In the genomic region with DNA sequence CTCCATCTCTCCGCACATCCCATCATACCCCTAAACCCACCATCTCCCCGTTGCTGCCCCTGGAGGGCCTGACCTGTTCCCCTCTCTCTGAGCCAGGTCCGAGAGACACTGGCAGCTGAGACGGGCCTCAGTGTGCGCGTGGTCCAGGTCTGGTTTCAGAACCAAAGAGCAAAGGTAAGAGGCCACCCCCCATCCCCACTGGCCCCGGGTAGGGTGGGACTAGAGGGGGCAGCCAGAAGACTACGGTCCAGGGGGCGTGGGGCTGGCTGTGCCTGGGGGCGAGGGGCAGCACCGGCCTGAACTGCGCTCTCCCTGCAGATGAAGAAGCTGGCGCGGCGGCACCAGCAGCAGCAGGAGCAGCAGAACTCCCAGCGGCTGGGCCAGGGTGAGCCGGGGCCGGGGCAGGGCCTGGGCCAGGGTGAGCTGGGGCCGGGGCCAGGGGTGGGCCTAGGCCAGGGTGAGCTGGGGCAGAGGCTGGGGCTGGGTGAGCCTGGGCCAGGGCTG, we compare ENCODE assay signal across 16 cellular contexts.
DNase-seq lines count a peak whose midpoint lies in the region; ATAC-seq and TF ChIP-seq lines count a peak whose summit lies in the region.
"Had no signal": no experiment of that assay in that cellular context is flagged by ENCODE, and none has a peak within 500 bp of the region (broad histone marks: within the 10 kb centered on the region; RNA-seq: fewer than 3 reads in every experiment).

No MANE protein-coding gene starts in this region.

- peaks cover 14% of the 10 kb centered on the region for H3K27me3 Mint-ChIP-seq in activated CD4-positive, alpha-beta T cell treated with anti-CD3 and anti-CD28 coated beads for 36 hours
- H3K27me3 Mint-ChIP-seq in activated CD4-positive, alpha-beta T cell treated with anti-CD3 and anti-CD28 coated beads, Interleukin-2, amount 10 ng/mL, durations not matched to agents 24 days and 14 days: peaks cover 2% of the 10 kb centered on the region
- H3K27me3 Mint-ChIP-seq in CD14-positive monocyte (ENCODE audit: low read depth in 3 of 3): peaks cover 17 to 22% (median 17%) of the 10 kb centered on the region in 3 donors

- no peak overlapping the region for H3K27ac Mint-ChIP-seq in activated CD4-positive, alpha-beta T cell treated with anti-CD3 and anti-CD28 coated beads for 36 hours
- H3K27ac Mint-ChIP-seq in activated CD4-positive, alpha-beta T cell treated with anti-CD3 and anti-CD28 coated beads, Interleukin-2, amount 10 ng/mL, durations not matched to agents 24 days and 14 days: no peak overlapping the region
- H3K27ac Mint-ChIP-seq in CD14-positive monocyte: no peak overlapping the region

- no peaks in the 10 kb centered on the region for H3K36me3 Mint-ChIP-seq in activated CD4-positive, alpha-beta T cell treated with anti-CD3 and anti-CD28 coated beads for 36 hours (ENCODE audit: low read depth)
- no peaks in the 10 kb centered on the region for H3K36me3 Mint-ChIP-seq in activated CD4-positive, alpha-beta T cell treated with anti-CD3 and anti-CD28 coated beads, Interleukin-2, amount 10 ng/mL, durations not matched to agents 24 days and 14 days (ENCODE audit: low read depth)
- H3K36me3 Mint-ChIP-seq in CD14-positive monocyte: no peaks in the 10 kb centered on the region

- no peaks in the 10 kb centered on the region for H3K9me3 Mint-ChIP-seq in activated CD4-positive, alpha-beta T cell treated with anti-CD3 and anti-CD28 coated beads for 36 hours (ENCODE audit: low read depth)
- no peaks in the 10 kb centered on the region for H3K9me3 Mint-ChIP-seq in activated CD4-positive, alpha-beta T cell treated with anti-CD3 and anti-CD28 coated beads, Interleukin-2, amount 10 ng/mL, durations not matched to agents 24 days and 14 days
- peaks cover 0 to 2% (median 0%) of the 10 kb centered on the region in 7 donors for H3K9me3 Mint-ChIP-seq in CD14-positive monocyte

- H3K9me3 ChIP-seq in neuronal stem cell (replicated peaks in 1 of 2; ENCODE audit: control insufficient read depth in 2 of 2, insufficient read depth in 1 of 2, low read depth in 1 of 2, low read length in 2 of 2): no peaks in the 10 kb centered on the region

- CTCF ChIA-PET in activated CD4-positive, alpha-beta T cell treated with anti-CD3 and anti-CD28 coated beads for 36 hours (lab: Charles Lee): interaction anchor here (1.5 to 1.9 kb wide), 2 partner anchors 10 to 12 kb away, joined by 5 to 12 read pairs; no protein-coding TSS in a partner anchor

- peak overlapping the region; percentile 37 for H3K23ac ChIP-seq in neuronal stem cell (ENCODE audit: low read depth, low read length, poor library complexity)

- H3K4me3 ChIP-seq in coronary artery: no peak overlapping the region
- H3K4me3 ChIP-seq in neuronal stem cell (ENCODE audit: low read length in 2 of 2): no peak overlapping the region
- H3K4me3 ChIP-seq: PC-9 had no signal

- H2BK5ac ChIP-seq in neuronal stem cell (ENCODE audit: low read length): peak overlapping the region; percentile 48

- intact Hi-C loops in activated CD4-positive, alpha-beta T cell treated with anti-CD3 and anti-CD28 coated beads for 36 hours (cut with DNase I, micrococcal nuclease): no loop called here
- intact Hi-C loops in activated CD4-positive, alpha-beta T cell treated with anti-CD3 and anti-CD28 coated beads, Interleukin-2, amount 10 ng/mL, durations not matched to agents 24 days and 14 days (cut with micrococcal nuclease): no loop called here
- intact Hi-C loops in CD14-positive monocyte (cut with micrococcal nuclease): no loop called here

- DNase-seq in activated CD4-positive, alpha-beta T cell treated with anti-CD3 and anti-CD28 coated beads for 36 hours: peak; percentile 1
- no peak for DNase-seq in activated CD4-positive, alpha-beta T cell treated with anti-CD3 and anti-CD28 coated beads, Interleukin-2, amount 10 ng/mL, durations not matched to agents 24 days and 14 days
- DNase-seq in CD14-positive monocyte (ENCODE audit: low spot score) (peak; percentile 40), coronary artery (ENCODE audit: low spot score) (peak; percentile 61), neuronal stem cell (ENCODE audit: low spot score) (no peak), retina (no peak)
- DNase-seq: 8988T, C1 segment of cervical spinal cord, EL, NCI-H1417, NCI-H2029, NCI-H2171 treated with DMSO at 0.1 percent for 48 hours, NCI-H774, PC-9 had no signal

- H2BK15ac ChIP-seq in neuronal stem cell (ENCODE audit: low read length): peak overlapping the region; percentile 63

- no CpG with 5 or more reads among the region's 19 CpGs for WGBS in neuronal stem cell (ENCODE audit: extremely low coverage in 2 of 2, insufficient read length in 2 of 2, insufficient replicate concordance in 1 of 2), 2 donors

- H3K4me3 Mint-ChIP-seq in activated CD4-positive, alpha-beta T cell treated with anti-CD3 and anti-CD28 coated beads for 36 hours: no peak overlapping the region
- H3K4me3 Mint-ChIP-seq in activated CD4-positive, alpha-beta T cell treated with anti-CD3 and anti-CD28 coated beads, Interleukin-2, amount 10 ng/mL, durations not matched to agents 24 days and 14 days: no peak overlapping the region
- no peak overlapping the region for H3K4me3 Mint-ChIP-seq in CD14-positive monocyte

- no peaks in the 10 kb centered on the region for H3K4me1 Mint-ChIP-seq in activated CD4-positive, alpha-beta T cell treated with anti-CD3 and anti-CD28 coated beads for 36 hours
- H3K4me1 Mint-ChIP-seq in activated CD4-positive, alpha-beta T cell treated with anti-CD3 and anti-CD28 coated beads, Interleukin-2, amount 10 ng/mL, durations not matched to agents 24 days and 14 days: no peaks in the 10 kb centered on the region
- no peaks in the 10 kb centered on the region for H3K4me1 Mint-ChIP-seq in CD14-positive monocyte

- no peak overlapping the region for H2BK12ac ChIP-seq in neuronal stem cell (ENCODE audit: low read length)

- H3K4me2 ChIP-seq in neuronal stem cell (ENCODE audit: insufficient read depth, low read length, poor library complexity, severe bottlenecking): no peak overlapping the region
- H3K4me2 ChIP-seq: PC-9 had no signal

- no peak overlapping the region for H2BK120ac ChIP-seq in neuronal stem cell (ENCODE audit: low read depth, low read length)

- no peak overlapping the region for H3K4ac ChIP-seq in neuronal stem cell (ENCODE audit: low read length)

- H3K27me3 ChIP-seq in neuronal stem cell (ENCODE audit: control insufficient read depth in 3 of 3, insufficient read depth in 3 of 3, low read depth in 1 of 3, low read length in 3 of 3): peaks cover 0 to 87% (median 33%) of the 10 kb centered on the region in 3 experiments

- no peaks in the 10 kb centered on the region for H3K79me1 ChIP-seq in neuronal stem cell (ENCODE audit: low read depth, low read length)

- H3K9ac ChIP-seq in neuronal stem cell (ENCODE audit: low read depth, low read length, poor library complexity): no peak overlapping the region

- peak overlapping the region; percentile 15 for H3K14ac ChIP-seq in neuronal stem cell (ENCODE audit: low read length)

- H3K27ac ChIP-seq in coronary artery: no peak overlapping the region
- H3K27ac ChIP-seq in neuronal stem cell (replicated peaks; ENCODE audit: low read length): no peak overlapping the region
- H3K27ac ChIP-seq: PC-9 had no signal

- no peak for ATAC-seq in activated CD4-positive, alpha-beta T cell treated with anti-CD3 and anti-CD28 coated beads for 36 hours
- no peak for ATAC-seq in HG02588 (IDR thresholded peaks at IDR 0.05; ENCODE audit: unreplicated experiment)
- ATAC-seq in GM18858 (IDR thresholded peaks at IDR 0.05; ENCODE audit: unreplicated experiment): no peak

- H3K4me1 ChIP-seq in neuronal stem cell (ENCODE audit: control insufficient read depth in 2 of 2, insufficient read depth in 1 of 2, low read depth in 1 of 2, low read length in 2 of 2): peaks cover 0 to 3% of the 10 kb centered on the region in 2 donors

- H3K36me3 ChIP-seq in neuronal stem cell (replicated peaks in 1 of 2; ENCODE audit: control insufficient read depth in 2 of 2, insufficient read depth in 2 of 2, low read length in 2 of 2): no peaks in the 10 kb centered on the region

- H4K91ac ChIP-seq in neuronal stem cell (ENCODE audit: low read depth, low read length, poor library complexity): no peak overlapping the region

- no peak overlapping the region for H2AFZ ChIP-seq in neuronal stem cell (ENCODE audit: low read length)
- H2AFZ ChIP-seq: PC-9 had no signal

- H3K18ac ChIP-seq in neuronal stem cell (ENCODE audit: low read length): peak overlapping the region; percentile 77

- H4K8ac ChIP-seq in neuronal stem cell (ENCODE audit: low read depth, low read length): no peak overlapping the region

- POLR2A ChIA-PET in activated CD4-positive, alpha-beta T cell treated with anti-CD3 and anti-CD28 coated beads for 36 hours (lab: Charles Lee): no interaction called here

- no peak overlapping the region for H2AK5ac ChIP-seq in neuronal stem cell (ENCODE audit: low read depth, low read length)

- TF ChIP-seq CTCF in CD14-positive monocyte (IDR thresholded peaks at IDR 0.05): no peak
- TF ChIP-seq CTCF in coronary artery (IDR thresholded peaks at IDR 0.05): no peak

Comparison
In these comparisons a context has a peak if more than half of its experiments do, and no peak if none do; other contexts are left out.
1. DNase-seq: peak in activated CD4-positive, alpha-beta T cell treated with anti-CD3 and anti-CD28 coated beads for 36 hours (single experiment), CD14-positive monocyte (single experiment) and coronary artery (single experiment); none in activated CD4-positive, alpha-beta T cell treated with anti-CD3 and anti-CD28 coated beads, Interleukin-2, amount 10 ng/mL, durations not matched to agents 24 days and 14 days (single experiment), neuronal stem cell (single experiment) and retina (single experiment).